Comparison of ENCODE assay signal across 11 cellular contexts in genomic region chr2:6934329-6934728, GRCh38.
"Had no signal": no experiment of that assay in that cellular context is flagged by ENCODE, and none has a peak within 500 bp of the region (broad histone marks: within the 10 kb centered on the region; RNA-seq: fewer than 3 reads in every experiment).

No MANE protein-coding gene starts in this region.

- H3K4me1 ChIP-seq: transverse colon had no signal

- H3K9me3 ChIP-seq: adrenal gland, pancreas, transverse colon had no signal

- H3K27me3 ChIP-seq: adrenal gland, pancreas, transverse colon had no signal

- FAIRE-seq: pancreas had no signal

- H3K4me3 ChIP-seq: adrenal gland, pancreas, skin epidermis, transverse colon had no signal

- H3K27ac ChIP-seq: adrenal gland, pancreas, skin epidermis, transverse colon, VCaP had no signal

- DNase-seq: activated CD4-positive, alpha-beta memory T cell treated with anti-CD3 and anti-CD28 coated beads, Interleukin-2, amount 10 ng/mL, durations not matched to agents 7 days and 5 days; activated naive CD4-positive, alpha-beta T cell; activated T-cell treated with anti-CD3 and anti-CD28 coated beads, Interleukin-2, amount 50 U/mL, for 72 hours; adrenal gland; hippocampal formation; kidney glomerular epithelial cell; pancreas; T1000; transverse colon had no signal

- H3K36me3 ChIP-seq: adrenal gland, pancreas, transverse colon had no signal
